In the genomic region with DNA sequence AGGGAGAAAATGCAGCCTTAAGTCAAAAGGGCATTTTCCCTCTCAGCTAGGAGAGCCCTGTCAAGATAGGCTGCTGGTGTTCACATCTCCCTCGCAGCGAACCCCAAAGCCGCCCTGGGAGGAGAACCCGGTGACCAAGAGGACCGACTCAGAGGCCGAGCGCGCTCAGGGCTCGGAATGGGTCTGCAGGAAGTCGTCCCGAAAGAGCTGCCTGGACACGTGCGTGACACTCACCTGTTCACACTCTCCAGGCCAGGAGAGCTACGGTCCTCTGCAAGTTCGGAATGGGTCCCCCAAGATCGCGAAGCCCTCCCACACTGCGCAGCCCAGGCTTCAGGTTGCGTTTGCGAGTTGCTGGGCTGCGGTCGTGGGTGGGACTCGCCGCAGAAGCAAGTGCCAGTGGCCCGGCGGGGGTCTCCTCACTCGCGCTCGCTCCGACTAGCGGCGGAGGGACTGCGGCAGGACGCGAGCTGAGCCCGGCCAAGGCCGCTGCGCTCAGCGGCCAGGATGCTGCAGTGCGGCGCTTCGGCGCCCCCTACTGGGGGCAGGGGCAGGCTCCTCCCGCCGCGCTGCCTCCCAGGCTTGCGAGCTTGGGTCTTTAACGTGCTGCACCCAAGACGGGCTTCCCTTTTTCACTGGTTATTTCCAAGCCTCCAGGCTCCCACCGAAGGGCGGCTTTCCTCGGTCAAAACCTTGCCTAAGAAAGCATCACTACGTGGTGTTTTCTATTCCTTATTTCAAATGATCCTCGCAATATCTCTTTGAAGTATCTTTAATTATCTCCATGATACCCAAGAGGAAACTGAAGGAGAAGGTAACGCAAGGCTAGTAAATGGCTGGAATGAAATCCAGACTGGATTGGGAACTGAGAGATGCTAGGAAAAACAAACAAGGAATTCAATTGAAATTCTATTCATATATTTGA, we compare ENCODE assay signal across 8 cellular contexts. TPM values are rescaled to one million over a fixed set of nuclear protein-coding genes. Genes with fewer than 3 reads are reported as not detected.
DNase-seq lines count a peak whose midpoint lies in the region; ATAC-seq and TF ChIP-seq lines count a peak whose summit lies in the region.

A gene with protein sequence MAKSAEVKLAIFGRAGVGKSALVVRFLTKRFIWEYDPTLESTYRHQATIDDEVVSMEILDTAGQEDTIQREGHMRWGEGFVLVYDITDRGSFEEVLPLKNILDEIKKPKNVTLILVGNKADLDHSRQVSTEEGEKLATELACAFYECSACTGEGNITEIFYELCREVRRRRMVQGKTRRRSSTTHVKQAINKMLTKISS (minus strand): TSS at position 457 of the 925 bp plus-strand sequence. CDS start 3,928 bp downstream, outside the sequence.

- peak; percentile 65 for TF ChIP-seq POLR2A in ovary (IDR thresholded peaks at IDR 0.05)

- no peaks in the 10 kb centered on the region for H3K36me3 ChIP-seq in RWPE2 (ENCODE audit: low read depth)
- H3K36me3 ChIP-seq in ovary: no peaks in the 10 kb centered on the region

- in situ Hi-C loops in Caki2 (cut with HindIII; ENCODE audit: low pct_unique_long_range_greater_than_20kb, low sequenced_read_pairs): no loop called here

- H3K27ac ChIP-seq in HL-60 (replicated peaks) (no peak within 1 kb of the TSS), RWPE2 (ENCODE audit: poor library complexity, severe bottlenecking) (no peak within 1 kb of the TSS), ovary (peak within 1 kb of the TSS; percentile 45 to 53), temporal lobe (ENCODE audit: low read depth, low read length) (peak within 1 kb of the TSS; percentile 27)

- no peaks in the 10 kb centered on the region for H3K4me1 Mint-ChIP-seq in activated naive CD4-positive, alpha-beta T cell treated with anti-CD3 and anti-CD28 coated beads, Interleukin-2, amount 50 U/mL, for 24 hours

- 3 to 5% (median 4%) methylated on average over 44 to 55 of the region's 55 CpGs for WGBS in ovary, 3 donors

- H3K36me3 Mint-ChIP-seq in activated naive CD4-positive, alpha-beta T cell treated with anti-CD3 and anti-CD28 coated beads, Interleukin-2, amount 50 U/mL, for 24 hours: no peaks in the 10 kb centered on the region

- H3K9me3 ChIP-seq in RWPE2 (ENCODE audit: severe bottlenecking) (no peaks in the 10 kb centered on the region), ovary (no peaks in the 10 kb centered on the region)

- H3K27ac Mint-ChIP-seq in activated naive CD4-positive, alpha-beta T cell treated with anti-CD3 and anti-CD28 coated beads, Interleukin-2, amount 50 U/mL, for 24 hours: no peak within 1 kb of the TSS

- peak within 1 kb of the TSS; percentile 68 for H3K4me3 Mint-ChIP-seq in activated naive CD4-positive, alpha-beta T cell treated with anti-CD3 and anti-CD28 coated beads, Interleukin-2, amount 50 U/mL, for 24 hours

- TF ChIP-seq CTCF in HL-60 (IDR thresholded peaks at IDR 0.05; ENCODE audit: insufficient read depth, low read length) (peak; percentile 60), RWPE2 (IDR thresholded peaks at IDR 0.05; ENCODE audit: poor library complexity, severe bottlenecking) (peak; percentile 84), ovary (IDR thresholded peaks at IDR 0.05) (peak; percentile 98 to 99 (median 99))

- H3K4me1 ChIP-seq in RWPE2 (ENCODE audit: insufficient read depth, poor library complexity, severe bottlenecking) (no peaks in the 10 kb centered on the region), ovary (ENCODE audit: insufficient read depth) (no peaks in the 10 kb centered on the region)

- intact Hi-C loops in head of caudate nucleus (cut with DNase I): loop anchor here (5.0 kb wide), 1 partner anchor 69 kb away; no protein-coding TSS in a partner anchor
- intact Hi-C loops in ovary (cut with DNase I): loop anchor here (2.0 to 10.0 kb wide), 5 partner anchors 69 to 376 kb away; no protein-coding TSS in a partner anchor

- H3K27me3 ChIP-seq in HL-60 (ENCODE audit: insufficient read depth, poor library complexity, severe bottlenecking) (no peaks in the 10 kb centered on the region), RWPE2 (ENCODE audit: insufficient read depth, poor library complexity, severe bottlenecking) (no peaks in the 10 kb centered on the region), ovary (no peaks in the 10 kb centered on the region)

- peaks cover 22% of the 10 kb centered on the region for H3K27me3 Mint-ChIP-seq in activated naive CD4-positive, alpha-beta T cell treated with anti-CD3 and anti-CD28 coated beads, Interleukin-2, amount 50 U/mL, for 24 hours

- H3K4me3 ChIP-seq in HL-60 (replicated peaks; ENCODE audit: insufficient read depth, low read length) (no peak within 1 kb of the TSS; the same call in 1 of the 2 replicates), RWPE2 (ENCODE audit: severe bottlenecking) (peak within 1 kb of the TSS; percentile 25), ovary (peak within 1 kb of the TSS; percentile 62)

- ATAC-seq in GM19468 (IDR thresholded peaks at IDR 0.05; ENCODE audit: extremely low read depth, unreplicated experiment) (peak; percentile 88), RWPE2 (ENCODE audit: low read depth) (peak; percentile 96)

- no peaks in the 10 kb centered on the region for H3K9me3 Mint-ChIP-seq in activated naive CD4-positive, alpha-beta T cell treated with anti-CD3 and anti-CD28 coated beads, Interleukin-2, amount 50 U/mL, for 24 hours

- TF ChIP-seq EP300 in ovary (IDR thresholded peaks at IDR 0.05): no peak

- DNase-seq in Caki2 (ENCODE audit: low read depth) (peak; percentile 74), HL-60 (ENCODE audit: low read depth in 1 of 2, low spot score in 1 of 2) (peak in 1 of 2 experiments; percentile 57), RWPE2 (ENCODE audit: low spot score) (peak; percentile 23), head of caudate nucleus (peak; percentile 60 to 93 (median 86)), ovary (peak; percentile 85 to 93 (median 90))

RNA-seq across cellular contexts. Expression of the gene that starts here (rescaled TPM):
- total RNA-seq in Caki2 (2014; rRNA removed; shearing (Covaris generic); ENCODE audit: low replicate concordance): 2.9 and 3.0 TPM in 2 replicates
- total RNA-seq in ovary (10 to 100 TPM; 12.9 to 87.2 (median 36.7) TPM), temporal lobe (2.2 TPM)
- 10 to 100 TPM; 14.2 to 96.8 TPM for polyA plus RNA-seq in ovary

Comparison
In these comparisons a context has a peak if more than half of its experiments do, and no peak if none do; other contexts are left out.
1. H3K27ac ChIP-seq: peak in ovary (2 of 2) and temporal lobe (single experiment); none in HL-60 (single experiment) and RWPE2 (single experiment).
2. Peak in every context shown above with its lines, with median percentiles within 50 percentile points of each other: CTCF ChIP-seq.